In the genomic region with DNA sequence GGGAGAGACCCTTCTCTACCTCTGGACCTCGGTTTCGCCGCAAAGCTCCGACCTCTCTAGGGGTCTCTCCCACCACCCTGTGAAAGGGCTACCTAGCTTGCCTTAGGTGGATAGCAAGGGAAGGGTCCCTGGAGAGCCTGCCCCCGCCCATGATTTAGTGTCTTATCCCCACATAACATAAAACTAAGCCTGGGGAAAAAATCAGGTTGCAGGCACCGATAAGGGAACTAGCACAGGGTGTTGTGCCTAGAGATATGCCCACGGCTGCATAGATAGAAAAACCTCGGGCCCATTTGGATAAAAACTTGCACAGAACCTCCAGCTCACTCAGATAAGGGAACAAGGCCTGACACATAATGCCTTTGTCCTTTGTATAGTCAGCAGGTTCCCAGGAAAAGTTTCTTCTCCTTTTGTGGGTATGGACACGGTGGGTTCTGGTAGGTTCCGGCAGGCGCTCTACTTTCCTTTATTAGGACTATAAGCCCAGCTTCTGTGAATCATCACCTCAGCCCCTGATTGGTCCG, we compare ENCODE assay signal across 8 cellular contexts. TPM values are rescaled to one million over a fixed set of nuclear protein-coding genes. Genes with fewer than 3 reads are reported as not detected.
DNase-seq lines count a peak whose midpoint lies in the region; ATAC-seq, FAIRE-seq and TF ChIP-seq lines count a peak whose summit lies in the region.

No MANE protein-coding gene starts in this region.

- peak overlapping the region; percentile 91 for H3K4me3 ChIP-seq in mononuclear cell (ENCODE audit: low read length)

- peaks cover 4% of the 10 kb centered on the region for H3K36me3 Mint-ChIP-seq in activated CD8-positive, alpha-beta T cell treated with anti-CD3 and anti-CD28 coated beads for 36 hours (ENCODE audit: low read depth)

- no peaks in the 10 kb centered on the region for H3K27me3 Mint-ChIP-seq in activated CD8-positive, alpha-beta T cell treated with anti-CD3 and anti-CD28 coated beads for 36 hours

- no peak overlapping the region for H3K4me3 Mint-ChIP-seq in activated CD8-positive, alpha-beta T cell treated with anti-CD3 and anti-CD28 coated beads for 36 hours

- ATAC-seq in HG02763 (IDR thresholded peaks at IDR 0.05; ENCODE audit: unreplicated experiment): peak; percentile 3
- no peak for ATAC-seq in HG03354 (IDR thresholded peaks at IDR 0.05; ENCODE audit: poor library complexity, severe bottlenecking, unreplicated experiment)
- no peak for ATAC-seq in activated CD8-positive, alpha-beta T cell treated with anti-CD3 and anti-CD28 coated beads for 36 hours
- no peak for ATAC-seq in GM19463 (IDR thresholded peaks at IDR 0.05; ENCODE audit: unreplicated experiment)

- TF ChIP-seq CTCF in 22Rv1 (IDR thresholded peaks at IDR 0.05): no peak
- TF ChIP-seq CTCF in activated CD8-positive, alpha-beta T cell treated with anti-CD3 and anti-CD28 coated beads for 36 hours (IDR thresholded peaks at IDR 0.05): no peak

- peaks cover 7% of the 10 kb centered on the region for H3K4me1 Mint-ChIP-seq in activated CD8-positive, alpha-beta T cell treated with anti-CD3 and anti-CD28 coated beads for 36 hours (ENCODE audit: low read depth)

- no peaks in the 10 kb centered on the region for H3K27me3 ChIP-seq in mononuclear cell (ENCODE audit: insufficient read depth, low read length)

- no peak for DNase-seq in NCI-H2196 treated with DMSO at 0.1 percent for 48 hours (lab: John Stamatoyannopoulos, UW; ENCODE audit: unreplicated experiment)
- DNase-seq in activated CD8-positive, alpha-beta T cell treated with anti-CD3 and anti-CD28 coated beads for 36 hours: no peak

- peak; percentile 85 for FAIRE-seq in colon (lab: Jason Lieb, UNC)

- POLR2A ChIA-PET in activated CD8-positive, alpha-beta T cell treated with anti-CD3 and anti-CD28 coated beads for 36 hours (lab: Charles Lee): interaction anchor here (0.9 to 1.7 kb wide), 5 partner anchors 15 to 442 kb away, joined by 3 to 5 read pairs (median 5); a partner anchor contains a TSS

- peak overlapping the region; percentile 93 for H3K27ac ChIP-seq in 22Rv1

- CTCF ChIA-PET in activated CD8-positive, alpha-beta T cell treated with anti-CD3 and anti-CD28 coated beads for 36 hours (lab: Charles Lee): interaction anchor here (3.1 kb wide), 1 partner anchor 21 kb away, joined by 19 read pairs; no protein-coding TSS in a partner anchor

- intact Hi-C loops in activated CD8-positive, alpha-beta T cell treated with anti-CD3 and anti-CD28 coated beads for 36 hours (cut with micrococcal nuclease): no loop called here

- H3K27ac Mint-ChIP-seq in activated CD8-positive, alpha-beta T cell treated with anti-CD3 and anti-CD28 coated beads for 36 hours: no peak overlapping the region

- H3K4me1 ChIP-seq in mononuclear cell (ENCODE audit: insufficient read depth, low read length): peaks cover 19% of the 10 kb centered on the region

- peaks cover 6% of the 10 kb centered on the region for H3K9me3 Mint-ChIP-seq in activated CD8-positive, alpha-beta T cell treated with anti-CD3 and anti-CD28 coated beads for 36 hours

- H3K9me3 ChIP-seq in mononuclear cell (ENCODE audit: low read depth, low read length): peaks cover 2% of the 10 kb centered on the region

RNA-seq across cellular contexts. Expression of a gene that starts 0.8 kb away (rescaled TPM):
- total RNA-seq in mononuclear cell: 1.3 TPM
- total RNA-seq in activated CD8-positive, alpha-beta T cell treated with anti-CD3 and anti-CD28 coated beads for 36 hours: 1 to 10 TPM; 1.6 to 2.0 TPM

RNA-seq across cellular contexts. Expression of a gene that starts 14.6 kb away (rescaled TPM):
- total RNA-seq in mononuclear cell: 0.52 TPM
- total RNA-seq in activated CD8-positive, alpha-beta T cell treated with anti-CD3 and anti-CD28 coated beads for 36 hours: 1 to 10 TPM; 2.3 to 3.0 TPM

RNA-seq across cellular contexts. Expression of a gene that starts 53.7 kb away (rescaled TPM):
- 0.52 TPM for total RNA-seq in mononuclear cell
- total RNA-seq in activated CD8-positive, alpha-beta T cell treated with anti-CD3 and anti-CD28 coated beads for 36 hours: 1 to 10 TPM; 2.2 to 2.4 TPM
